1 cellular context compared by ENCODE assay signal in the genomic region with DNA sequence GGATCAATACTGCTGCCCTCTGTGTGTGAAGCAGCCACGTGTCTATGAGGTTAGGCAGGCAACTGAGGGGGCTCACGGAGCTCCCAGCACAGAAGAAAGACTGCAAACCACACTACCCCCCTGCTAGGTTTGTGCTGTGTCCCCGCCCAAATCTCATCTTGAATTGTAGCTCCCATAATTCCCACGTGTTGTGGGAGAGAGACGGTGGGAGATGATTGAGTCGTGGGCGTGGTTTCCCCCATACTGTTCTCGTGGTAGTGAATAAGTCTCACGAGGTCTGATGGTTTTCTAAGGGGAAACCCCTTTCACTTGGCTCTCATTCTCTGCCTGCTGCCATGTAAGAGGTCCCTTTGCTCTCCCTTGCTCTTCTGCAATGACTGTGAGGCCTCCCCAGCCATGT.
TF ChIP-seq lines count a peak whose summit lies in the region.

No MANE protein-coding gene starts in this region.

TF ChIP-seq in SK-N-SH, 30 proteins besides CTCF, POLR2A, EP300 and RAD21 (continued from another document):
- TF ChIP-seq, protein P1, sequence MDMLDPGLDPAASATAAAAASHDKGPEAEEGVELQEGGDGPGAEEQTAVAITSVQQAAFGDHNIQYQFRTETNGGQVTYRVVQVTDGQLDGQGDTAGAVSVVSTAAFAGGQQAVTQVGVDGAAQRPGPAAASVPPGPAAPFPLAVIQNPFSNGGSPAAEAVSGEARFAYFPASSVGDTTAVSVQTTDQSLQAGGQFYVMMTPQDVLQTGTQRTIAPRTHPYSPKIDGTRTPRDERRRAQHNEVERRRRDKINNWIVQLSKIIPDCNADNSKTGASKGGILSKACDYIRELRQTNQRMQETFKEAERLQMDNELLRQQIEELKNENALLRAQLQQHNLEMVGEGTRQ (IDR thresholded peaks at IDR 0.05; ENCODE audit: borderline replicate concordance, low read depth, low read length) = no peak
- TF ChIP-seq POLR2AphosphoS5 (IDR thresholded peaks at IDR 0.05; ENCODE audit: low read depth, low read length) (no peak), EZH2phosphoT487 (IDR thresholded peaks at IDR 0.05; ENCODE audit: borderline replicate concordance, low read depth) (no peak), NRF1 (IDR thresholded peaks at IDR 0.05; ENCODE audit: low read depth, low read length) (no peak), SIN3A (IDR thresholded peaks at IDR 0.05; ENCODE audit: borderline replicate concordance, low read depth, low read length) (no peak), ELF1 (IDR thresholded peaks at IDR 0.05) (no peak), TCF12 (IDR thresholded peaks at IDR 0.05) (no peak), RXRA (IDR thresholded peaks at IDR 0.05; ENCODE audit: borderline replicate concordance, low read depth) (no peak), MEF2A (IDR thresholded peaks at IDR 0.05; ENCODE audit: borderline replicate concordance, low read depth) (no peak)
- TF ChIP-seq, protein P2, sequence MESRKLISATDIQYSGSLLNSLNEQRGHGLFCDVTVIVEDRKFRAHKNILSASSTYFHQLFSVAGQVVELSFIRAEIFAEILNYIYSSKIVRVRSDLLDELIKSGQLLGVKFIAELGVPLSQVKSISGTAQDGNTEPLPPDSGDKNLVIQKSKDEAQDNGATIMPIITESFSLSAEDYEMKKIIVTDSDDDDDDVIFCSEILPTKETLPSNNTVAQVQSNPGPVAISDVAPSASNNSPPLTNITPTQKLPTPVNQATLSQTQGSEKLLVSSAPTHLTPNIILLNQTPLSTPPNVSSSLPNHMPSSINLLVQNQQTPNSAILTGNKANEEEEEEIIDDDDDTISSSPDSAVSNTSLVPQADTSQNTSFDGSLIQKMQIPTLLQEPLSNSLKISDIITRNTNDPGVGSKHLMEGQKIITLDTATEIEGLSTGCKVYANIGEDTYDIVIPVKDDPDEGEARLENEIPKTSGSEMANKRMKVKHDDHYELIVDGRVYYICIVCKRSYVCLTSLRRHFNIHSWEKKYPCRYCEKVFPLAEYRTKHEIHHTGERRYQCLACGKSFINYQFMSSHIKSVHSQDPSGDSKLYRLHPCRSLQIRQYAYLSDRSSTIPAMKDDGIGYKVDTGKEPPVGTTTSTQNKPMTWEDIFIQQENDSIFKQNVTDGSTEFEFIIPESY (IDR thresholded peaks at IDR 0.05; ENCODE audit: borderline replicate concordance, low read depth) = no peak
- TF ChIP-seq, protein P3, sequence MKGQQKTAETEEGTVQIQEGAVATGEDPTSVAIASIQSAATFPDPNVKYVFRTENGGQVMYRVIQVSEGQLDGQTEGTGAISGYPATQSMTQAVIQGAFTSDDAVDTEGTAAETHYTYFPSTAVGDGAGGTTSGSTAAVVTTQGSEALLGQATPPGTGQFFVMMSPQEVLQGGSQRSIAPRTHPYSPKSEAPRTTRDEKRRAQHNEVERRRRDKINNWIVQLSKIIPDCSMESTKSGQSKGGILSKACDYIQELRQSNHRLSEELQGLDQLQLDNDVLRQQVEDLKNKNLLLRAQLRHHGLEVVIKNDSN (IDR thresholded peaks at IDR 0.05; ENCODE audit: borderline replicate concordance, low read depth) = no peak
- TF ChIP-seq, protein P4, sequence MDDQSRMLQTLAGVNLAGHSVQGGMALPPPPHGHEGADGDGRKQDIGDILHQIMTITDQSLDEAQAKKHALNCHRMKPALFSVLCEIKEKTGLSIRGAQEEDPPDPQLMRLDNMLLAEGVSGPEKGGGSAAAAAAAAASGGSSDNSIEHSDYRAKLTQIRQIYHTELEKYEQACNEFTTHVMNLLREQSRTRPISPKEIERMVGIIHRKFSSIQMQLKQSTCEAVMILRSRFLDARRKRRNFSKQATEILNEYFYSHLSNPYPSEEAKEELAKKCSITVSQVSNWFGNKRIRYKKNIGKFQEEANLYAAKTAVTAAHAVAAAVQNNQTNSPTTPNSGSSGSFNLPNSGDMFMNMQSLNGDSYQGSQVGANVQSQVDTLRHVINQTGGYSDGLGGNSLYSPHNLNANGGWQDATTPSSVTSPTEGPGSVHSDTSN (IDR thresholded peaks at IDR 0.05) = no peak
- TF ChIP-seq, protein P5, sequence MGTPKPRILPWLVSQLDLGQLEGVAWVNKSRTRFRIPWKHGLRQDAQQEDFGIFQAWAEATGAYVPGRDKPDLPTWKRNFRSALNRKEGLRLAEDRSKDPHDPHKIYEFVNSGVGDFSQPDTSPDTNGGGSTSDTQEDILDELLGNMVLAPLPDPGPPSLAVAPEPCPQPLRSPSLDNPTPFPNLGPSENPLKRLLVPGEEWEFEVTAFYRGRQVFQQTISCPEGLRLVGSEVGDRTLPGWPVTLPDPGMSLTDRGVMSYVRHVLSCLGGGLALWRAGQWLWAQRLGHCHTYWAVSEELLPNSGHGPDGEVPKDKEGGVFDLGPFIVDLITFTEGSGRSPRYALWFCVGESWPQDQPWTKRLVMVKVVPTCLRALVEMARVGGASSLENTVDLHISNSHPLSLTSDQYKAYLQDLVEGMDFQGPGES (IDR thresholded peaks at IDR 0.05; ENCODE audit: low read depth, low read length) = no peak
